ENCODE assay signal across 9 cellular contexts in genomic region chr1:156624814-156625435, GRCh38. TPM values are rescaled to one million over a fixed set of nuclear protein-coding genes. Genes with fewer than 3 reads are reported as not detected.
DNase-seq lines count a peak whose midpoint lies in the region; ATAC-seq and TF ChIP-seq lines count a peak whose summit lies in the region.
"Had no signal": no experiment of that assay in that cellular context is flagged by ENCODE, and none has a peak within 500 bp of the region (broad histone marks: within the 10 kb centered on the region; RNA-seq: fewer than 3 reads in every experiment).

No MANE protein-coding gene starts in this region.

- H3K9me3 ChIP-seq in HUES6 (ENCODE audit: control insufficient read depth, insufficient read depth, low read depth, low read length) = no peaks in the 10 kb centered on the region

- peak overlapping the region; percentile 68 to 74 for H3K4me3 Mint-ChIP-seq in effector memory CD8-positive, alpha-beta T cell
- peak overlapping the region in 9 of 10 donors; percentile 10 to 69 (median 59) for H3K4me3 Mint-ChIP-seq in naive thymus-derived CD8-positive, alpha-beta T cell

- CTCF ChIA-PET in AG04449 (lab: Yijun Ruan, JAX) = interaction anchor here (0.8 to 13.0 kb wide), 29 partner anchors 8 to 244 kb away, joined by 3 to 409 read pairs (median 6); partner anchors contain the start of genes BCAN, CRABP2, HAPLN2 and NAXE

- H3K4me3 ChIP-seq in AG04449 (ENCODE audit: low read depth, low read length) (peak overlapping the region; percentile 38), HUES6 (ENCODE audit: low read depth, low read length) (peak overlapping the region; percentile 62)

- peaks cover 67% of the 10 kb centered on the region for H3K27me3 ChIP-seq in HUES6 (ENCODE audit: control insufficient read depth, insufficient read depth, low read length)

- H3K4me1 ChIP-seq in HUES6 (ENCODE audit: control insufficient read depth, insufficient read depth, low read length) = peaks cover 7% of the 10 kb centered on the region; the same call in 1 of the 2 replicates

- peaks cover 7 to 10% of the 10 kb centered on the region in 2 donors for H3K4me1 Mint-ChIP-seq in effector memory CD8-positive, alpha-beta T cell (ENCODE audit: low read depth in 2 of 2)
- H3K4me1 Mint-ChIP-seq in naive thymus-derived CD8-positive, alpha-beta T cell = peaks cover 6 to 14% (median 11%) of the 10 kb centered on the region in 4 donors

- no peak overlapping the region for H3K27ac ChIP-seq in HUES6 (ENCODE audit: low read depth, low read length)

- ATAC-seq in effector memory CD8-positive, alpha-beta T cell (replicated peaks) = peak; percentile 32
- ATAC-seq in naive thymus-derived CD8-positive, alpha-beta T cell = peak; percentile 22 to 25
- no peak for ATAC-seq in HG02981 (IDR thresholded peaks at IDR 0.05; ENCODE audit: unreplicated experiment)

- H3K36me3 ChIP-seq in HUES6 (ENCODE audit: control insufficient read depth, insufficient read depth, low read length) = no peaks in the 10 kb centered on the region

- H3K9me3 Mint-ChIP-seq in effector memory CD8-positive, alpha-beta T cell = no peaks in the 10 kb centered on the region
- no peaks in the 10 kb centered on the region for H3K9me3 Mint-ChIP-seq in naive thymus-derived CD8-positive, alpha-beta T cell

- no peak for TF ChIP-seq CTCF in AG04449 (IDR thresholded peaks at IDR 0.05; ENCODE audit: insufficient read depth, low read length, missing control alignments)

- peaks cover 80 to 91% of the 10 kb centered on the region in 2 donors for H3K27me3 Mint-ChIP-seq in effector memory CD8-positive, alpha-beta T cell
- peaks cover 31 to 64% (median 52%) of the 10 kb centered on the region in 5 donors for H3K27me3 Mint-ChIP-seq in naive thymus-derived CD8-positive, alpha-beta T cell

- H3K27ac Mint-ChIP-seq in effector memory CD8-positive, alpha-beta T cell = no peak overlapping the region
- H3K27ac Mint-ChIP-seq in naive thymus-derived CD8-positive, alpha-beta T cell = no peak overlapping the region

- DNase-seq in AG04449 (ENCODE audit: low read depth, low spot score) (no peak), NCI-H1092 treated with DMSO at 0.1 percent for 48 hours (lab: John Stamatoyannopoulos, UW) (no peak), DMS79 (lab: John Stamatoyannopoulos, UW) (no peak)
- no peak for DNase-seq in effector memory CD8-positive, alpha-beta T cell
- peak in 2 of 10 donors; percentile 14 to 19 for DNase-seq in naive thymus-derived CD8-positive, alpha-beta T cell
- DNase-seq in stimulated activated naive CD4-positive, alpha-beta T cell treated with Interleukin-2 at 50 U/mL for 16 hours (lab: John Stamatoyannopoulos, UW) = no peak

- H3K36me3 Mint-ChIP-seq in effector memory CD8-positive, alpha-beta T cell (ENCODE audit: insufficient read depth) = peaks cover 9% of the 10 kb centered on the region
- no peaks in the 10 kb centered on the region for H3K36me3 Mint-ChIP-seq in naive thymus-derived CD8-positive, alpha-beta T cell

- H3K9ac ChIP-seq in HUES6 (ENCODE audit: low read length) = peak overlapping the region; percentile 46

- POLR2A ChIA-PET in AG04449 (lab: Yijun Ruan, JAX) = no interaction called here
- POLR2A ChIA-PET in naive thymus-derived CD8-positive, alpha-beta T cell (lab: Charles Lee) = interaction anchor here (0.5 to 0.9 kb wide), 2 partner anchors 13 to 150 kb away, joined by 3 to 6 read pairs; no protein-coding TSS in a partner anchor

RNA-seq across cellular contexts. Expression of gene HAPLN2, which starts 5.7 kb away (rescaled TPM):
- under 1 TPM; 0.39 to 0.58 TPM for total RNA-seq in naive thymus-derived CD8-positive, alpha-beta T cell
- not detected for polyA plus RNA-seq in naive thymus-derived CD8-positive, alpha-beta T cell

RNA-seq across cellular contexts. Expression of gene BCAN, which starts 17.0 kb away (rescaled TPM):
- total RNA-seq in naive thymus-derived CD8-positive, alpha-beta T cell = not detected
- polyA plus RNA-seq in naive thymus-derived CD8-positive, alpha-beta T cell = not detected
- total RNA-seq: mononuclear cell had no signal

RNA-seq across cellular contexts. Expression of gene GPATCH4, which starts 23.6 kb away (rescaled TPM):
- 10 to 100 TPM; 44.2 to 45.1 TPM for total RNA-seq in naive thymus-derived CD8-positive, alpha-beta T cell
- 10 to 100 TPM; 27.3 to 70.4 (median 42.0) TPM for polyA plus RNA-seq in naive thymus-derived CD8-positive, alpha-beta T cell

RNA-seq across cellular contexts. Expression of gene NAXE, which starts 33.3 kb away (rescaled TPM):
- total RNA-seq in naive thymus-derived CD8-positive, alpha-beta T cell = 10 to 100 TPM; 39.7 to 42.1 TPM
- polyA plus RNA-seq in naive thymus-derived CD8-positive, alpha-beta T cell = 100 to 1,000 TPM in 2 of 3 donors, 10 to 100 TPM in 1; 85.6 to 124 (median 103) TPM

RNA-seq across cellular contexts. Expression of gene TTC24, which starts 45.4 kb away (rescaled TPM):
- total RNA-seq in naive thymus-derived CD8-positive, alpha-beta T cell = 10 to 100 TPM; 41.3 to 44.3 TPM
- polyA plus RNA-seq in naive thymus-derived CD8-positive, alpha-beta T cell = 1 to 10 TPM; 3.8 to 6.7 (median 6.7) TPM
